In the genomic region with DNA sequence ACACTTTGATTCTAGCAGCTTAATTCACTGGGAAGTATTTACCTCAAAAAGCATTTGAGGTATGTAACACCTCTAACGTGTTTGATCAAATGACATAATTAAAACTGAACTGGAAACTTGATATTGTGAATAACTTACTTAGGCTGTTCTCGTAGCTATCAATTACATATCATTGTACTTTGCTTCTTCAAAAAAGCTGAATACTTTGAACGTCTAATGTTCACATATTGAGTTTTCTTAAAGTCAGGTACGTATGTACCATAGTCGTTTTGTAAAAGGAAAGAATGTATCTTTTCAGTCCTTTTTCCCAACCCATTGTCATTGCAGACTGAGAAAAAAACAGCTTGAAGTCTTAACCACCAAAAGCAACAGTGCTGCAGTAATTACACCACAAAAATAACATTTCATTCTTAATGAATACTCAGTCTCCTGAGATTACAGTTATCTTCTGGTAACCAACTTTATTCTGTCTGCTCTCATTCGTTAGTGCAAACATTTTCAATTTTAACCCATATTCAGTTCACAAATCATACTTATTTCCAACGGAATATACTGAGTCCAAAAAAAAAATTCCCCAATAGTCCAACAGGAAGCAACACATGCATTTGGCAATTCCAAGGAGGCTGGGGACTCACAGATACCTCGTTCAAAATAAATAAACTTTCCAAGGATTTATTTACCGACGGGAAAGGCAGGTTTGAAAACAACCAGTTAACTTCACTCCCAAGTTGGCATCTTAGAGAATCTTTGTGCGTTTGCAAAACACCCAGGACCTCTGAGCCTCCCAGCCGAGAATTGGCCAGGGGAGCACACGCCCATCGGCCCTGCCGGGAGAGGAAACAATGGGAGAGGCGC, we compare ENCODE assay signal across 8 cellular contexts. TPM values are rescaled to one million over a fixed set of nuclear protein-coding genes. Genes with fewer than 3 reads are reported as not detected.
DNase-seq lines count a peak whose midpoint lies in the region; TF ChIP-seq lines count a peak whose summit lies in the region.

No MANE protein-coding gene starts in this region.

- in situ Hi-C loops in KBM-7 (cut with MboI; ENCODE audit: low pct_unique_long_range_greater_than_20kb, low sequenced_read_pairs) = no loop called here

- no peak for TF ChIP-seq CTCF in adrenal gland (IDR thresholded peaks at IDR 0.05)
- TF ChIP-seq CTCF in tibial artery (IDR thresholded peaks at IDR 0.05) = no peak

- intact Hi-C loops in adrenal gland (cut with DNase I) = no loop called here
- intact Hi-C loops in tibial artery (cut with DNase I; ENCODE audit: low total_unique reads) = no loop called here

- H3K27ac ChIP-seq in adrenal gland = peak overlapping the region in 3 of 5 donors; percentile 77 to 88 (median 82)
- H3K27ac ChIP-seq in tibial artery = peak overlapping the region; percentile 90 to 91

- no peaks in the 10 kb centered on the region for H3K36me3 ChIP-seq in adrenal gland (replicated peaks in 1 of 2)
- no peaks in the 10 kb centered on the region for H3K36me3 ChIP-seq in tibial artery

- H3K4me3 ChIP-seq in adrenal gland (peak overlapping the region in 1 of 4 donors; percentile 91), tibial artery (peak overlapping the region; percentile 80 to 93)

- WGBS in adrenal gland, 4 donors = 26 to 35% (median 27%) methylated on average over 10 to 16 of the region's 16 CpGs

- no peaks in the 10 kb centered on the region for H3K27me3 ChIP-seq in adrenal gland
- no peaks in the 10 kb centered on the region for H3K27me3 ChIP-seq in tibial artery

- TF ChIP-seq POLR2A in adrenal gland (IDR thresholded peaks at IDR 0.05) = no peak

- no peaks in the 10 kb centered on the region for H3K9me3 ChIP-seq in adrenal gland (replicated peaks in 1 of 3)
- H3K9me3 ChIP-seq in tibial artery = no peaks in the 10 kb centered on the region

- DNase-seq in NCI-H345 (lab: John Stamatoyannopoulos, UW) (peak; percentile 38), NCI-H345 treated with DMSO at 0.1 percent for 48 hours (lab: John Stamatoyannopoulos, UW; ENCODE audit: unreplicated experiment) (no peak), KBM-7 (peak; percentile 8), adrenal gland (peak in 4 of 7 donors; percentile 16 to 22 (median 19)), kidney tubule cell (ENCODE audit: low spot score) (peak; percentile 32), tibial artery (no peak), NCI-H187 (lab: John Stamatoyannopoulos, UW) (no peak), NCI-H187 treated with DMSO at 0.1 percent for 48 hours (lab: John Stamatoyannopoulos, UW) (no peak)

- H3K4me1 ChIP-seq in adrenal gland (replicated peaks in 1 of 2) (peaks cover 0 to 6% of the 10 kb centered on the region in 2 donors), tibial artery (peaks cover 0 to 46% (median 6%) of the 10 kb centered on the region in 4 donors)

RNA-seq across cellular contexts. Expression of gene CHN1, which starts 1.1 kb away (rescaled TPM):
- 10 to 100 TPM; 17.7 to 32.4 (median 21.8) TPM for total RNA-seq in adrenal gland
- polyA plus RNA-seq in adrenal gland = 10 to 100 TPM in 2 of 3 donors, 1 to 10 TPM in 1; 7.6 to 34.2 (median 11.9) TPM

Comparison
In these comparisons a context has a peak if more than half of its experiments do, and no peak if none do; other contexts are left out.
1. DNase-seq: peak in NCI-H345 (single experiment), KBM-7 (single experiment), adrenal gland (4 of 7) and kidney tubule cell (single experiment); none in NCI-H345 treated with DMSO at 0.1 percent for 48 hours (single experiment), tibial artery (0 of 2), NCI-H187 (0 of 2) and NCI-H187 treated with DMSO at 0.1 percent for 48 hours (single experiment).